Comparison of ENCODE assay signal across 1 cellular context in genomic region chr1:27336756-27337155, GRCh38.
TF ChIP-seq lines count a peak whose summit lies in the region.

No MANE protein-coding gene starts in this region.

TF ChIP-seq in K562, 482 proteins besides CTCF, POLR2A, EP300 and RAD21:
- no peak for TF ChIP-seq SMARCA4 (IDR thresholded peaks at IDR 0.05)
- TF ChIP-seq ZNF695 (CRISPR knock-in tag; IDR thresholded peaks at IDR 0.05), result no peak
